Comparison of ENCODE assay signal across 1 cellular context in the genomic region with DNA sequence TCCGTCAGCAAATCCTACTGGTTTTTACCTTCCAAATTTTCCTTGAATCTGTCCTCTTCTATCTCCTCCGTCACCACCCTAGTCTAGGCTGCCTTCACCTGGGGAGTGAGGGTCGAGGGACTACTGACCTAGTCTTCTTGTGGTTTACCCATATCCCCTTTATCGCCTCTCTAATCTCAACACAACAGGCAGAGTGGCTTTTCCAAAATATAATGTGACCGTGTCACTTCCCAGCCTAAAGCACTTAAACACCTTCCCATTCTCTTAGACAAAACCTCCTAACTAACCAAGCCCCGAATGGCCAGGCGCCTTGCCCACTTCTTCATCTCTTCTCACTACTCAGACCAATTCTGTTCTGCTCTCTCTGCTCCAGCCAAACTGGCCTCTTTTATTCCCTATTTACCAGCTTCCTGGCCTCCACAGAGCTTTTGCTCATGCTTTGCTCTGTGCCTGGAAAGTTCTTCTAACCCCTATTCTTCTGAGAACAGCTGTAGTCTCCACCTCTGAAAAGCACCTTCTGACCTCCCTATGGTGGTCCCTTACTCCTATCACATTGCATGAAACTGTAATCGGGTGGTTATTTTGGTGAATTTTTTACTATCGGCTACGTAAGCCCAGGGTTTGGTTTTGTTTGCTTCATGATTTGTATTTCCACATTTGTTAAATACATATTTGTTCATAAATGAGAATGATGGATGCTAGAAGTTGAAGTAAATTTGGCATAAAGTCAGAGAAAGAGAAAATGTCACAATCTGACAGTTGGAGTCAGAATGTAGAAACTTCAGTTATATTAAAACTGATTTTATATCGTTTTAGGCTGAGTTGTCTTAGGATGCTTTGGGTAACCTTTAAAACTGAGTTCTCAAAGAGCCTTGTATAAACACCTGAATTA.
TF ChIP-seq lines count a peak whose summit lies in the region.

No MANE protein-coding gene starts in this region.

TF ChIP-seq in neural cell, 6 proteins besides CTCF, POLR2A, EP300 and RAD21 (continued from another document):
- TF ChIP-seq, protein P1, sequence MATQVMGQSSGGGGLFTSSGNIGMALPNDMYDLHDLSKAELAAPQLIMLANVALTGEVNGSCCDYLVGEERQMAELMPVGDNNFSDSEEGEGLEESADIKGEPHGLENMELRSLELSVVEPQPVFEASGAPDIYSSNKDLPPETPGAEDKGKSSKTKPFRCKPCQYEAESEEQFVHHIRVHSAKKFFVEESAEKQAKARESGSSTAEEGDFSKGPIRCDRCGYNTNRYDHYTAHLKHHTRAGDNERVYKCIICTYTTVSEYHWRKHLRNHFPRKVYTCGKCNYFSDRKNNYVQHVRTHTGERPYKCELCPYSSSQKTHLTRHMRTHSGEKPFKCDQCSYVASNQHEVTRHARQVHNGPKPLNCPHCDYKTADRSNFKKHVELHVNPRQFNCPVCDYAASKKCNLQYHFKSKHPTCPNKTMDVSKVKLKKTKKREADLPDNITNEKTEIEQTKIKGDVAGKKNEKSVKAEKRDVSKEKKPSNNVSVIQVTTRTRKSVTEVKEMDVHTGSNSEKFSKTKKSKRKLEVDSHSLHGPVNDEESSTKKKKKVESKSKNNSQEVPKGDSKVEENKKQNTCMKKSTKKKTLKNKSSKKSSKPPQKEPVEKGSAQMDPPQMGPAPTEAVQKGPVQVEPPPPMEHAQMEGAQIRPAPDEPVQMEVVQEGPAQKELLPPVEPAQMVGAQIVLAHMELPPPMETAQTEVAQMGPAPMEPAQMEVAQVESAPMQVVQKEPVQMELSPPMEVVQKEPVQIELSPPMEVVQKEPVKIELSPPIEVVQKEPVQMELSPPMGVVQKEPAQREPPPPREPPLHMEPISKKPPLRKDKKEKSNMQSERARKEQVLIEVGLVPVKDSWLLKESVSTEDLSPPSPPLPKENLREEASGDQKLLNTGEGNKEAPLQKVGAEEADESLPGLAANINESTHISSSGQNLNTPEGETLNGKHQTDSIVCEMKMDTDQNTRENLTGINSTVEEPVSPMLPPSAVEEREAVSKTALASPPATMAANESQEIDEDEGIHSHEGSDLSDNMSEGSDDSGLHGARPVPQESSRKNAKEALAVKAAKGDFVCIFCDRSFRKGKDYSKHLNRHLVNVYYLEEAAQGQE (IDR thresholded peaks at IDR 0.05; ENCODE audit: borderline replicate concordance): no peak
- no peak for TF ChIP-seq EZH2 (IDR thresholded peaks at IDR 0.05; ENCODE audit: borderline replicate concordance, insufficient read depth, low read length, poor library complexity, severe bottlenecking)
TF ChIP-seq in neural cell: peak in this region for 1.
